Comparison of ENCODE assay signal across 28 cellular contexts in genomic region chr19:18427752-18428131, GRCh38. TPM values are rescaled to one million over a fixed set of nuclear protein-coding genes. Genes with fewer than 3 reads are reported as not detected.
DNase-seq lines count a peak whose midpoint lies in the region; ATAC-seq and TF ChIP-seq lines count a peak whose summit lies in the region.
"Had no signal": no experiment of that assay in that cellular context is flagged by ENCODE, and none has a peak within 500 bp of the region (broad histone marks: within the 10 kb centered on the region; RNA-seq: fewer than 3 reads in every experiment).

No MANE protein-coding gene starts in this region.

- H3K27ac ChIP-seq in left ventricle myocardium inferior (replicated peaks) (peak overlapping the region; percentile 78), SK-N-MC (0 out of 2 replicates have a peak overlapping the region, but pooled peaks have one; percentile 31)
- H3K27ac ChIP-seq: colonic mucosa, psoas muscle had no signal

- DNase-seq in left ventricle myocardium inferior: no peak
- no peak for DNase-seq in Right ventricle myocardium inferior (ENCODE audit: missing footprints)
- no peak for DNase-seq in SK-N-MC (ENCODE audit: low read depth, low spot score)
- DNase-seq in glutamatergic neuron: peak; percentile 34
- no peak for DNase-seq in stimulated activated effector memory CD8-positive, alpha-beta T cell treated with anti-CD3 and anti-CD28 coated beads, Interleukin-12 subunit alpha, Interleukin-12 subunit beta, amount 100 ng/mL, for 72 hours (ENCODE audit: low spot score in 2 of 2)
- DNase-seq in NCI-H526 (lab: John Stamatoyannopoulos, UW): no peak
- no peak for DNase-seq in NOMO-1 (lab: John Stamatoyannopoulos, UW; ENCODE audit: unreplicated experiment in 2 of 2)
- DNase-seq in iPS-NIHi7 (ENCODE audit: extremely low spot score): no peak
- DNase-seq: activated CD4-positive, alpha-beta memory T cell treated with anti-CD3 and anti-CD28 coated beads, Interleukin-2, amount 10 ng/mL, durations not matched to agents 7 days and 5 days; activated T-cell treated with anti-CD3 and anti-CD28 coated beads for 4 hours; anterior cingulate cortex; colonic mucosa; COR-L47; effector CD4-positive, alpha-beta T cell; GOT3; HFFc6; nucleus accumbens; PC-3; Right ventricle myocardium superior; stimulated activated CD4-positive, alpha-beta T cell treated with anti-CD3 and anti-CD28 coated beads, Interleukin-12 subunit alpha, Interleukin-12 subunit beta, amount 100 ng/mL, for 4 hours; stimulated activated CD4-positive, alpha-beta T cell treated with anti-CD3 and anti-CD28 coated beads, Interleukin-2, amount 100 ng/mL, for 48 hours; stomach had no signal

- H3K4me1 ChIP-seq in left ventricle myocardium inferior: peaks cover 71% of the 10 kb centered on the region

- peaks cover 10% of the 10 kb centered on the region for H3K27me3 Mint-ChIP-seq in glutamatergic neuron (ENCODE audit: unreplicated experiment)
- H3K27me3 Mint-ChIP-seq: activated CD4-positive, alpha-beta memory T cell treated with anti-CD3 and anti-CD28 coated beads, Interleukin-2, amount 10 ng/mL, durations not matched to agents 7 days and 5 days; activated naive CD8-positive, alpha-beta T cell had no signal

- H3K9ac ChIP-seq in SK-N-MC (ENCODE audit: insufficient read length): no peak overlapping the region

- H3K36me3 ChIP-seq in left ventricle myocardium inferior (no peaks in the 10 kb centered on the region), SK-N-MC (ENCODE audit: insufficient read depth, low read length) (peaks cover 4% of the 10 kb centered on the region; the same call in 1 of the 2 replicates)
- H3K36me3 ChIP-seq: colonic mucosa, sigmoid colon had no signal

- no peak for ATAC-seq in Right ventricle myocardium inferior
- ATAC-seq in stimulated activated effector memory CD8-positive, alpha-beta T cell treated with anti-CD3 and anti-CD28 coated beads, Interleukin-12 subunit alpha, Interleukin-12 subunit beta, amount 100 ng/mL, for 72 hours: no peak
- ATAC-seq: PC-3, psoas muscle had no signal

- H3K4me1 Mint-ChIP-seq in glutamatergic neuron (ENCODE audit: low read depth, unreplicated experiment): peaks cover 18% of the 10 kb centered on the region
- peaks cover 58% of the 10 kb centered on the region for H3K4me1 Mint-ChIP-seq in stimulated activated effector memory CD8-positive, alpha-beta T cell treated with anti-CD3 and anti-CD28 coated beads, Interleukin-12 subunit alpha, Interleukin-12 subunit beta, amount 100 ng/mL, for 72 hours

- H3K9me3 Mint-ChIP-seq in glutamatergic neuron (ENCODE audit: unreplicated experiment): peaks cover 11% of the 10 kb centered on the region
- H3K9me3 Mint-ChIP-seq in stimulated activated effector memory CD8-positive, alpha-beta T cell treated with anti-CD3 and anti-CD28 coated beads, Interleukin-12 subunit alpha, Interleukin-12 subunit beta, amount 100 ng/mL, for 72 hours: no peaks in the 10 kb centered on the region
- H3K9me3 Mint-ChIP-seq: activated CD4-positive, alpha-beta memory T cell treated with anti-CD3 and anti-CD28 coated beads, Interleukin-2, amount 10 ng/mL, durations not matched to agents 7 days and 5 days; HFFc6 had no signal

- H3K9me3 ChIP-seq in left ventricle myocardium inferior (replicated peaks): no peaks in the 10 kb centered on the region
- H3K9me3 ChIP-seq in SK-N-MC (ENCODE audit: low read depth, low read length): no peaks in the 10 kb centered on the region
- H3K9me3 ChIP-seq: A549, colonic mucosa, psoas muscle, sigmoid colon, stomach had no signal

- no peak overlapping the region for H3K4me3 ChIP-seq in left ventricle myocardium inferior
- H3K4me3 ChIP-seq in SK-N-MC: no peak overlapping the region
- H3K4me3 ChIP-seq: A549, colonic mucosa, psoas muscle, sigmoid colon, stomach had no signal

- H3K27ac Mint-ChIP-seq in glutamatergic neuron (ENCODE audit: unreplicated experiment): peak overlapping the region; percentile 94
- peak overlapping the region; percentile 68 for H3K27ac Mint-ChIP-seq in stimulated activated effector memory CD8-positive, alpha-beta T cell treated with anti-CD3 and anti-CD28 coated beads, Interleukin-12 subunit alpha, Interleukin-12 subunit beta, amount 100 ng/mL, for 72 hours
- H3K27ac Mint-ChIP-seq: activated CD4-positive, alpha-beta memory T cell treated with anti-CD3 and anti-CD28 coated beads, Interleukin-2, amount 10 ng/mL, durations not matched to agents 7 days and 5 days; activated naive CD8-positive, alpha-beta T cell had no signal

- H3K36me3 Mint-ChIP-seq in glutamatergic neuron (ENCODE audit: unreplicated experiment): no peaks in the 10 kb centered on the region
- H3K36me3 Mint-ChIP-seq in stimulated activated effector memory CD8-positive, alpha-beta T cell treated with anti-CD3 and anti-CD28 coated beads, Interleukin-12 subunit alpha, Interleukin-12 subunit beta, amount 100 ng/mL, for 72 hours: peaks cover 31% of the 10 kb centered on the region
- H3K36me3 Mint-ChIP-seq: activated naive CD8-positive, alpha-beta T cell had no signal

- H3K27me3 ChIP-seq in left ventricle myocardium inferior (ENCODE audit: low read depth): no peaks in the 10 kb centered on the region
- H3K27me3 ChIP-seq: colonic mucosa had no signal

- no peak overlapping the region for H3K4me3 Mint-ChIP-seq in glutamatergic neuron (ENCODE audit: unreplicated experiment)
- H3K4me3 Mint-ChIP-seq in stimulated activated effector memory CD8-positive, alpha-beta T cell treated with anti-CD3 and anti-CD28 coated beads, Interleukin-12 subunit alpha, Interleukin-12 subunit beta, amount 100 ng/mL, for 72 hours: no peak overlapping the region
- H3K4me3 Mint-ChIP-seq: activated CD4-positive, alpha-beta memory T cell treated with anti-CD3 and anti-CD28 coated beads, Interleukin-2, amount 10 ng/mL, durations not matched to agents 7 days and 5 days; activated naive CD8-positive, alpha-beta T cell; HFFc6 had no signal

- no peak for TF ChIP-seq CTCF in left ventricle myocardium inferior (IDR thresholded peaks at IDR 0.05; ENCODE audit: borderline replicate concordance)
- no peak for TF ChIP-seq CTCF in glutamatergic neuron (IDR thresholded peaks at IDR 0.05; ENCODE audit: partially characterized antibody, unreplicated experiment)

- intact Hi-C loops in left ventricle myocardium inferior (cut with micrococcal nuclease): no loop called here
- intact Hi-C loops in Right ventricle myocardium inferior (cut with DNase I): no loop called here

RNA-seq across cellular contexts. Expression of gene SSBP4, which starts 8.5 kb away (rescaled TPM):
- total RNA-seq in left ventricle myocardium inferior: 30.8 TPM
- 36.2 TPM for total RNA-seq in Right ventricle myocardium inferior
- total RNA-seq in glutamatergic neuron (ENCODE audit: unreplicated experiment): 177 TPM

RNA-seq across cellular contexts. Expression of gene ISYNA1, which starts 10.2 kb away (rescaled TPM):
- 24.1 TPM for total RNA-seq in left ventricle myocardium inferior
- 26.0 TPM for total RNA-seq in Right ventricle myocardium inferior
- total RNA-seq in glutamatergic neuron (ENCODE audit: unreplicated experiment): 111 TPM

RNA-seq across cellular contexts. Expression of gene LRRC25, which starts 30.3 kb away (rescaled TPM):
- total RNA-seq in left ventricle myocardium inferior (2.4 TPM), Right ventricle myocardium inferior (5.0 TPM), glutamatergic neuron (ENCODE audit: unreplicated experiment) (not detected)
- total RNA-seq: activated CD4-positive, alpha-beta memory T cell treated with anti-CD3 and anti-CD28 coated beads, Interleukin-2, amount 10 ng/mL, durations not matched to agents 7 days and 5 days; HFFc6; NCI-H460; PC-3; T-helper 2 cell treated with Interferon-gamma antibody and Interleukin-4, amounts not matched to agents 100 ng/mL and 5 ng/mL, for 36 hours had no signal

RNA-seq across cellular contexts. Expression of gene GDF15, which starts 41.8 kb away (rescaled TPM):
- total RNA-seq in left ventricle myocardium inferior (0.33 TPM), Right ventricle myocardium inferior (0.46 TPM), glutamatergic neuron (ENCODE audit: unreplicated experiment) (8.9 TPM)
- total RNA-seq: activated CD4-positive, alpha-beta memory T cell treated with anti-CD3 and anti-CD28 coated beads, Interleukin-2, amount 10 ng/mL, durations not matched to agents 7 days and 5 days; T-helper 2 cell treated with Interferon-gamma antibody and Interleukin-4, amounts not matched to agents 100 ng/mL and 5 ng/mL, for 36 hours had no signal
